In genomic region chr22:46097268-46097900, GRCh38 we compare ENCODE assay signal across 17 cellular contexts. TPM values are rescaled to one million over a fixed set of nuclear protein-coding genes. Genes with fewer than 3 reads are reported as not detected.
A peak's percentile ranks its signal among the peaks of the same experiment; 100 is the strongest.
DNase-seq lines count a peak whose midpoint lies in the region; ATAC-seq, FAIRE-seq and TF ChIP-seq lines count a peak whose summit lies in the region.
"Had no signal": no experiment of that assay in that cellular context is flagged by ENCODE, and none has a peak within 500 bp of the region (broad histone marks: within the 10 kb centered on the region; RNA-seq: fewer than 3 reads in every experiment).

No MANE protein-coding gene starts in this region.

- no peaks in the 10 kb centered on the region for H3K27me3 ChIP-seq in osteoblast (ENCODE audit: insufficient read depth, low read length)
- no peaks in the 10 kb centered on the region for H3K27me3 ChIP-seq in thoracic aorta (replicated peaks; ENCODE audit: insufficient read depth)
- H3K27me3 ChIP-seq: Peyer's patch had no signal

- H2AFZ ChIP-seq in osteoblast (ENCODE audit: low read length): no peak overlapping the region

- H3K79me2 ChIP-seq in osteoblast (ENCODE audit: insufficient read depth, low read length): peaks cover 97% of the 10 kb centered on the region

- no peaks in the 10 kb centered on the region for H3K4me1 ChIP-seq in HEK293 (ENCODE audit: control insufficient read depth, insufficient read depth, low read length)
- H3K4me1 ChIP-seq in osteoblast (ENCODE audit: insufficient read depth, low read length): peaks cover 63% of the 10 kb centered on the region
- H3K4me1 ChIP-seq in thoracic aorta (ENCODE audit: control insufficient read depth in 1 of 2, low read depth in 2 of 2): peaks cover 26 to 96% of the 10 kb centered on the region in 2 donors

- DNase-seq in caudate nucleus (lab: John Stamatoyannopoulos, UW): no peak
- DNase-seq in osteoblast (ENCODE audit: insufficient read length, low spot score, missing footprints): no peak
- no peak for DNase-seq in thoracic aorta (ENCODE audit: low spot score)
- DNase-seq in urothelium cell line (ENCODE audit: low spot score): no peak
- no peak for DNase-seq in anterior cingulate cortex (lab: John Stamatoyannopoulos, UW)
- DNase-seq: activated B cell treated with CpG ODN at 0.5 μM for 24 hours; activated CD8-positive, alpha-beta memory T cell treated with anti-CD3 and anti-CD28 coated beads for 24 hours; activated effector memory CD4-positive, alpha-beta T cell treated with Interleukin-2 at 50 U/mL for 16 hours; dermis blood vessel endothelial cell; DMS153; KBM-7; naive thymus-derived CD4-positive, alpha-beta T cell; NCI-H1048; Peyer's patch had no signal

- peaks cover 94% of the 10 kb centered on the region for H4K20me1 ChIP-seq in osteoblast (ENCODE audit: insufficient read depth, low read length)

- FAIRE-seq in urothelium cell line (lab: Jason Lieb, UNC): no peak
- FAIRE-seq: GM19239 had no signal

- CTCF ChIA-PET in HEK293 (lab: Yijun Ruan, JAX): interaction anchor here (0.5 to 0.9 kb wide), 3 partner anchors 20 to 91 kb away, joined by 4 to 5 read pairs (median 5); no protein-coding TSS in a partner anchor

- peaks cover 0 to 33% of the 10 kb centered on the region in 2 experiments; a peak in 2 of 3 replicates for H3K36me3 ChIP-seq in HEK293 (ENCODE audit: control insufficient read depth in 2 of 2, insufficient read depth in 1 of 2, low read length in 2 of 2)
- peaks cover 88% of the 10 kb centered on the region for H3K36me3 ChIP-seq in osteoblast (ENCODE audit: insufficient read depth, low read length)
- peaks cover 44% of the 10 kb centered on the region for H3K36me3 ChIP-seq in thoracic aorta

- H3K9me3 ChIP-seq in HEK293 (ENCODE audit: control insufficient read depth, insufficient read depth, low read depth, low read length): no peaks in the 10 kb centered on the region
- no peaks in the 10 kb centered on the region for H3K9me3 ChIP-seq in osteoblast (ENCODE audit: low read depth, low read length)
- no peaks in the 10 kb centered on the region for H3K9me3 ChIP-seq in thoracic aorta
- H3K9me3 ChIP-seq: Peyer's patch had no signal

- H3K27ac ChIP-seq in HEK293 (ENCODE audit: extremely low read depth, low read depth, low read length) (peak overlapping the region; percentile 17; the same call in 1 of the 2 replicates), caudate nucleus (ENCODE audit: low read depth, low read length) (peak overlapping the region; percentile 41), osteoblast (ENCODE audit: low read depth, low read length) (peak overlapping the region; percentile 68), thoracic aorta (peak overlapping the region; percentile 60 to 87)

- no peak overlapping the region for H3K4me2 ChIP-seq in osteoblast (ENCODE audit: insufficient read depth, low read length)

- POLR2A ChIA-PET in HEK293 (lab: Yijun Ruan, JAX): interaction anchor here (0.8 kb wide), 1 partner anchor 27 kb away, joined by 3 read pairs; no protein-coding TSS in a partner anchor

- no peak overlapping the region for H3K4me3 ChIP-seq in HEK293 (ENCODE audit: low read depth, low read length)
- no peak overlapping the region for H3K4me3 ChIP-seq in osteoblast (ENCODE audit: insufficient read depth, low read length)
- no peak overlapping the region for H3K4me3 ChIP-seq in thoracic aorta
- H3K4me3 ChIP-seq: Peyer's patch had no signal

- TF ChIP-seq CTCF in HEK293 (tag by site-specific recombination; IDR thresholded peaks at IDR 0.05) (no peak), osteoblast (IDR thresholded peaks at IDR 0.05; ENCODE audit: extremely low read depth, low read depth, low read length) (no peak), thoracic aorta (IDR thresholded peaks at IDR 0.05) (no peak)

- ATAC-seq in thoracic aorta (ENCODE audit: insufficient number of reproducible peaks, low FRiP score, low read depth) (no peak), HG03159 (IDR thresholded peaks at IDR 0.05; ENCODE audit: unreplicated experiment) (no peak)
- ATAC-seq: naive thymus-derived CD4-positive, alpha-beta T cell had no signal

TF ChIP-seq in HEK293, 187 proteins besides CTCF, POLR2A, EP300 and RAD21:
- TF ChIP-seq ZNF580 (tag by site-specific recombination; IDR thresholded peaks at IDR 0.05) (0 out of 2 replicates have a peak, but pooled peaks have one; percentile 35), TCF7L2 (IDR thresholded peaks at IDR 0.05; ENCODE audit: borderline replicate concordance, low read depth, low read length) (no peak)
TF ChIP-seq in HEK293: peak in this region for 1.

RNA-seq across cellular contexts. Expression of gene PPARA, which starts 52.9 kb away (rescaled TPM):
- total RNA-seq in osteoblast (21.8 and 22.1 TPM in 2 replicates), thoracic aorta (10 to 100 TPM; 21.9 to 67.8 TPM)

Comparison
In these comparisons a context has a peak if more than half of its experiments do, and no peak if none do; other contexts are left out.
1. H3K27ac ChIP-seq: peak in every context shown above with its lines; median percentile 74 in thoracic aorta; 68 in osteoblast; 41 in caudate nucleus; 17 in HEK293.